In genomic region chr10:103284170-103284569, GRCh38 we compare ENCODE assay signal across 1 cellular context.
TF ChIP-seq lines count a peak whose summit lies in the region.

No MANE protein-coding gene starts in this region.

TF ChIP-seq in A549, 52 proteins besides CTCF, POLR2A, EP300 and RAD21 (continued from another document):
- TF ChIP-seq, protein P1, sequence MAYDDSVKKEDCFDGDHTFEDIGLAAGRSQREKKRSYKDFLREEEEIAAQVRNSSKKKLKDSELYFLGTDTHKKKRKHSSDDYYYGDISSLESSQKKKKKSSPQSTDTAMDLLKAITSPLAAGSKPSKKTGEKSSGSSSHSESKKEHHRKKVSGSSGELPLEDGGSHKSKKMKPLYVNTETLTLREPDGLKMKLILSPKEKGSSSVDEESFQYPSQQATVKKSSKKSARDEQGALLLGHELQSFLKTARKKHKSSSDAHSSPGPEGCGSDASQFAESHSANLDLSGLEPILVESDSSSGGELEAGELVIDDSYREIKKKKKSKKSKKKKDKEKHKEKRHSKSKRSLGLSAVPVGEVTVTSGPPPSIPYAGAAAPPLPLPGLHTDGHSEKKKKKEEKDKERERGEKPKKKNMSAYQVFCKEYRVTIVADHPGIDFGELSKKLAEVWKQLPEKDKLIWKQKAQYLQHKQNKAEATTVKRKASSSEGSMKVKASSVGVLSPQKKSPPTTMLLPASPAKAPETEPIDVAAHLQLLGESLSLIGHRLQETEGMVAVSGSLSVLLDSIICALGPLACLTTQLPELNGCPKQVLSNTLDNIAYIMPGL (CRISPR knock-in tag; IDR thresholded peaks at IDR 0.05; ENCODE audit: borderline replicate concordance): no peak
